ENCODE assay signal across 1 cellular context in genomic region chr9:7097785-7098420, GRCh38.
TF ChIP-seq lines count a peak whose summit lies in the region.

No MANE protein-coding gene starts in this region.

TF ChIP-seq in IMR-90, 13 proteins besides CTCF, POLR2A, EP300 and RAD21:
- TF ChIP-seq NFE2L2 (IDR thresholded peaks at IDR 0.05; ENCODE audit: low read depth, low read length) = no peak
- TF ChIP-seq MAZ (IDR thresholded peaks at IDR 0.05; ENCODE audit: borderline replicate concordance, low read depth, low read length) = no peak
- TF ChIP-seq BHLHE40 (IDR thresholded peaks at IDR 0.05; ENCODE audit: low read depth, low read length) = no peak
- TF ChIP-seq RFX5 (IDR thresholded peaks at IDR 0.05; ENCODE audit: low read depth, low read length) = no peak
- no peak for TF ChIP-seq CEBPB (IDR thresholded peaks at IDR 0.05; ENCODE audit: low read depth, low read length)
- no peak for TF ChIP-seq FOS (IDR thresholded peaks at IDR 0.05; ENCODE audit: low read depth, low read length)
- TF ChIP-seq CHD1 (IDR thresholded peaks at IDR 0.05; ENCODE audit: low read depth, low read length) = no peak
- no peak for TF ChIP-seq MXI1 (IDR thresholded peaks at IDR 0.05; ENCODE audit: borderline replicate concordance, low read depth, low read length)
